Comparison of ENCODE assay signal across 15 cellular contexts in genomic region chr2:146807568-146808168, GRCh38.
"Had no signal": no experiment of that assay in that cellular context is flagged by ENCODE, and none has a peak within 500 bp of the region (broad histone marks: within the 10 kb centered on the region; RNA-seq: fewer than 3 reads in every experiment).

No MANE protein-coding gene starts in this region.

- H3K4me3 ChIP-seq: lung, pancreas, skin epidermis, suprapubic skin had no signal

- DNase-seq: activated CD4-positive, alpha-beta T cell treated with anti-CD3 and anti-CD28 coated beads for 1 hour; activated CD4-positive, alpha-beta T cell treated with anti-CD3 and anti-CD28 coated beads, Interleukin-2, amount 50 U/mL, for 48 hours; activated naive CD4-positive, alpha-beta T cell treated with anti-CD3 and anti-CD28 coated beads for 36 hours; activated naive CD8-positive, alpha-beta T cell treated with anti-CD3 and anti-CD28 coated beads, Interleukin-2, amount 50 U/mL, for 24 hours; activated T-cell treated with anti-CD3 and anti-CD28 coated beads, Interleukin-2, amount 50 U/mL, for 1 hour; dermis blood vessel endothelial cell; gastrocnemius medialis; stimulated activated CD4-positive, alpha-beta T cell treated with anti-CD3 and anti-CD28 coated beads, Interleukin-4, amount 100 ng/mL, for 4 hours; stimulated activated CD8-positive, alpha-beta memory T cell treated with anti-CD3 and anti-CD28 coated beads, Interleukin-4, amount 100 ng/mL, for 48 hours; T-helper 9 cell had no signal

- H3K9me3 ChIP-seq: gastrocnemius medialis, pancreas, suprapubic skin had no signal

- H3K4me1 ChIP-seq: pancreas had no signal

- H3K27me3 ChIP-seq: gastrocnemius medialis, pancreas, suprapubic skin had no signal

- H3K36me3 ChIP-seq: gastrocnemius medialis, pancreas, suprapubic skin had no signal

- ATAC-seq: activated naive CD8-positive, alpha-beta T cell treated with anti-CD3 and anti-CD28 coated beads, Interleukin-2, amount 50 U/mL, for 24 hours; gastrocnemius medialis; pancreas had no signal

- H3K27ac ChIP-seq: epithelial cell of prostate, gastrocnemius medialis, pancreas, skin epidermis, suprapubic skin had no signal
